In genomic region chr15:22919171-22919570, GRCh38 we compare ENCODE assay signal across 13 cellular contexts.
DNase-seq lines count a peak whose midpoint lies in the region; ATAC-seq and TF ChIP-seq lines count a peak whose summit lies in the region.
"Had no signal": no experiment of that assay in that cellular context is flagged by ENCODE, and none has a peak within 500 bp of the region (broad histone marks: within the 10 kb centered on the region; RNA-seq: fewer than 3 reads in every experiment).

No MANE protein-coding gene starts in this region.

- TF ChIP-seq CTCF in thyroid gland (IDR thresholded peaks at IDR 0.05) (no peak), RWPE1 (conservative IDR thresholded peaks at IDR 0.05; ENCODE audit: low read depth) (no peak)

- DNase-seq in EH (ENCODE audit: low read depth) (peak; percentile 6), NCI-H2227 (lab: John Stamatoyannopoulos, UW; ENCODE audit: unreplicated experiment) (peak; percentile 40), dermis blood vessel endothelial cell (peak; percentile 52), lung microvascular endothelial cell (ENCODE audit: low read depth in 2 of 2) (peak; percentile 23 to 45), thyroid gland (no peak), RWPE1 (ENCODE audit: low spot score) (no peak)
- no peak for DNase-seq in activated T-cell treated with anti-CD3 and anti-CD28 coated beads, Interleukin-2, amount 50 U/mL, for 1 hour
- DNase-seq: CD8-positive, alpha-beta T cell; COR-L47; DND-41; GF-D8 had no signal

- POLR2A ChIA-PET in RWPE1 (lab: Yijun Ruan, JAX; ENCODE audit: low non-redundant PET) = no interaction called here

- ATAC-seq in GM21529 (IDR thresholded peaks at IDR 0.05; ENCODE audit: unreplicated experiment) = no peak
- ATAC-seq: CD8-positive, alpha-beta T cell had no signal

- CTCF ChIA-PET in RWPE1 (lab: Yijun Ruan, JAX) = no interaction called here

- H3K27me3 ChIP-seq in thyroid gland = no peaks in the 10 kb centered on the region

- 52 to 80% methylated on average over 3 of the region's 3 CpGs for WGBS in thyroid gland, 2 donors

- H3K36me3 ChIP-seq in thyroid gland = peaks cover 21 to 40% of the 10 kb centered on the region in 2 donors

- TF ChIP-seq POLR2A in thyroid gland (IDR thresholded peaks at IDR 0.05) = no peak

- intact Hi-C loops in thyroid gland (cut with DNase I) = no loop called here

- no peaks in the 10 kb centered on the region for H3K9me3 ChIP-seq in thyroid gland

- H3K27ac ChIP-seq in thyroid gland (no peak overlapping the region), RWPE1 (no peak overlapping the region)
- H3K27ac ChIP-seq: 22Rv1 had no signal

- H3K4me1 ChIP-seq in thyroid gland = no peaks in the 10 kb centered on the region

- no peak overlapping the region for H3K4me3 ChIP-seq in thyroid gland (replicated peaks in 1 of 3)

Comparison
In these comparisons a context has a peak if more than half of its experiments do, and no peak if none do; other contexts are left out.
1. DNase-seq: peak in EH (single experiment), NCI-H2227 (single experiment), dermis blood vessel endothelial cell (single experiment) and lung microvascular endothelial cell (2 of 2); none in thyroid gland (0 of 2), activated T-cell treated with anti-CD3 and anti-CD28 coated beads, Interleukin-2, amount 50 U/mL, for 1 hour (single experiment) and RWPE1 (single experiment).